8 cellular contexts compared by ENCODE assay signal in the genomic region with DNA sequence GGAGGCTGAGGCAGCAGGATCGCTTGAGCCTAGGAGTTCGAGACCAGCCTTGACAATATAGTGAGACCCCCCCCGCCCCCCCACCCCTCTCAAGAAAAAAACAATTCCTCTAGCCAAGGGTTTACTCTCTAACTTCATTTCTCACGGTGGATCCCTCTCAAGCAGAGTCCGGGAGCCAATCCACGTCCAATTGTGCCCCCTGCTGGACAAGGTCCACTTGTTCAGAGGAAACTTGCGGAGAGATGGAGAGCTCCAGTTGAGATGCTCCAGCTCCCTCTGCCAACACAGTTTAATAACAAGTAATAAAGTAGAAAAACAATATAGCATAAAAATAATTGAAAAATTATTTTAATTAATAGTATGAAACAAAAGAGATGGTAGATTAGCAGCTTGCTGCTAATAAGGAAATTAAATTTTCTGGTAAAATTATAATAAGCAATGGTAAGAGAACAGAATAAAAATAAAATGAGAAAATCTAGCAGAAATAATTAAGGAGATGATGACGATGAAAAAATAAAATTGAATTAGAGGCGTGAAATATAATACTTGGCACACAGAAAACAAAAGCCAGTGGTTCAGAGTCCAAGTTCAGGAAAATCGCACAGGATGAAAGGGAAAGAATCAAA.
A peak's percentile ranks its signal among the peaks of the same experiment; 100 is the strongest.
DNase-seq lines count a peak whose midpoint lies in the region; TF ChIP-seq lines count a peak whose summit lies in the region.

No MANE protein-coding gene starts in this region.

- peak; percentile 75 for TF ChIP-seq CTCF in cardiac fibroblast (IDR thresholded peaks at IDR 0.05; ENCODE audit: low read depth, low read length)

- DNase-seq in activated gamma-delta T cell treated with Interleukin-2 at 50 U/mL for 16 hours (peak; percentile 28), activated gamma-delta T cell (lab: John Stamatoyannopoulos, UW) (no peak), NCI-H146 (lab: John Stamatoyannopoulos, UW) (peak; percentile 77), UCSD-AML1 (lab: John Stamatoyannopoulos, UW; ENCODE audit: unreplicated experiment) (peak; percentile 64), cardiac fibroblast (ENCODE audit: low read depth in 2 of 2) (peak; percentile 84 to 88), left kidney (ENCODE audit: low read depth, low spot score) (peak; percentile 94), cortex of kidney (lab: John Stamatoyannopoulos, UW) (no peak)
- DNase-seq in stimulated activated CD4-positive, alpha-beta T cell treated with anti-CD3 and anti-CD28 coated beads, Interleukin-4, amount 100 ng/mL, for 24 hours, result peak; percentile 68

- no peak overlapping the region for H3K4me3 ChIP-seq in cardiac fibroblast (replicated peaks in 1 of 2; ENCODE audit: low read depth in 2 of 2, low read length in 2 of 2)

Comparison
In these comparisons a context has a peak if more than half of its experiments do, and no peak if none do; other contexts are left out.
1. DNase-seq: peak in activated gamma-delta T cell treated with Interleukin-2 at 50 U/mL for 16 hours (single experiment), NCI-H146 (single experiment), UCSD-AML1 (single experiment), cardiac fibroblast (2 of 2), left kidney (single experiment) and stimulated activated CD4-positive, alpha-beta T cell treated with anti-CD3 and anti-CD28 coated beads, Interleukin-4, amount 100 ng/mL, for 24 hours (single experiment); none in activated gamma-delta T cell (single experiment) and cortex of kidney (single experiment).